2 cellular contexts compared by ENCODE assay signal in the genomic region with DNA sequence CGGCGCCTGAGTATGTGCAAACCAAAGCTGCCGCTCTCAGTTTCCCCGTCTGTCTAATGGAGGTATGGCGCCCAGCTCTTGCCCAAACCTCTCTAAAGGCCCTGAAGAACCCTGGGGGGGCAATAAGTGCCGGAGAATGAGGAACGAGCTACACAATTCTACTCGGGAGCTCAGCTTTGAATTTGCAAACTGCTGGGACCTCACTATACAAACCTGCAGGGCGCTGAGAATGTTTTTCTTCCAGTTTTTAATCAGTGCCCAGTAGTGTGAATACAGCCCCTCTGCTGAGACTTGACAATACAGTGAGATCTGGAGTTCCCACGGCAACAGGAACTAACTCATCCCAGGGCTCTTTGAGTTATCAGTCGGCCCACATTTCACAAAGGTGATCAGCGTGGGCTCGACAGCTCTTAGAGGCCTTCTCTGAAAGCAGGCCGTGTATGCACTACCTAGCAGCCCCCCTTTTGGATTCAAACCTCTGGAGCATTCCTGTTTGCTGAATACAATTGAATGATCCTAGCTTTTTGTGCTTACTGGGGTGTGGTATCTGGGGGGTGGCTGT.
A peak's percentile ranks its signal among the peaks of the same experiment; 100 is the strongest.
TF ChIP-seq lines count a peak whose summit lies in the region.

No MANE protein-coding gene starts in this region.

TF ChIP-seq in GM12878, 131 proteins besides CTCF, POLR2A, EP300 and RAD21:
- TF ChIP-seq, protein P1, sequence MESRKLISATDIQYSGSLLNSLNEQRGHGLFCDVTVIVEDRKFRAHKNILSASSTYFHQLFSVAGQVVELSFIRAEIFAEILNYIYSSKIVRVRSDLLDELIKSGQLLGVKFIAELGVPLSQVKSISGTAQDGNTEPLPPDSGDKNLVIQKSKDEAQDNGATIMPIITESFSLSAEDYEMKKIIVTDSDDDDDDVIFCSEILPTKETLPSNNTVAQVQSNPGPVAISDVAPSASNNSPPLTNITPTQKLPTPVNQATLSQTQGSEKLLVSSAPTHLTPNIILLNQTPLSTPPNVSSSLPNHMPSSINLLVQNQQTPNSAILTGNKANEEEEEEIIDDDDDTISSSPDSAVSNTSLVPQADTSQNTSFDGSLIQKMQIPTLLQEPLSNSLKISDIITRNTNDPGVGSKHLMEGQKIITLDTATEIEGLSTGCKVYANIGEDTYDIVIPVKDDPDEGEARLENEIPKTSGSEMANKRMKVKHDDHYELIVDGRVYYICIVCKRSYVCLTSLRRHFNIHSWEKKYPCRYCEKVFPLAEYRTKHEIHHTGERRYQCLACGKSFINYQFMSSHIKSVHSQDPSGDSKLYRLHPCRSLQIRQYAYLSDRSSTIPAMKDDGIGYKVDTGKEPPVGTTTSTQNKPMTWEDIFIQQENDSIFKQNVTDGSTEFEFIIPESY (IDR thresholded peaks at IDR 0.05), result no peak
- TF ChIP-seq NRF1 (conservative IDR thresholded peaks at IDR 0.05; ENCODE audit: low read depth, low read length) (no peak), SUPT20H (IDR thresholded peaks at IDR 0.05; ENCODE audit: borderline replicate concordance, control insufficient read depth, low read depth, low read length) (no peak), MXI1 (IDR thresholded peaks at IDR 0.05; ENCODE audit: low read depth, low read length) (no peak)

TF ChIP-seq in HepG2, 621 proteins besides CTCF, POLR2A, EP300 and RAD21:
- TF ChIP-seq MAFK (conservative IDR thresholded peaks at IDR 0.05 in 1 of 2, IDR thresholded peaks at IDR 0.05 in 1 of 2; ENCODE audit: low read length in 2 of 2), result no peak
- TF ChIP-seq ZNF446 (CRISPR knock-in tag; IDR thresholded peaks at IDR 0.05), result no peak
- TF ChIP-seq ZNF501 (CRISPR knock-in tag; IDR thresholded peaks at IDR 0.05), result peak; percentile 34; the same call in 1 of the 2 replicates
- TF ChIP-seq ZC3H13 (CRISPR knock-in tag; IDR thresholded peaks at IDR 0.05), result 0 out of 2 replicates have a peak, but pooled peaks have one; percentile 44
- TF ChIP-seq ZNF891 (CRISPR knock-in tag; IDR thresholded peaks at IDR 0.05), result no peak
- TF ChIP-seq, protein P2, sequence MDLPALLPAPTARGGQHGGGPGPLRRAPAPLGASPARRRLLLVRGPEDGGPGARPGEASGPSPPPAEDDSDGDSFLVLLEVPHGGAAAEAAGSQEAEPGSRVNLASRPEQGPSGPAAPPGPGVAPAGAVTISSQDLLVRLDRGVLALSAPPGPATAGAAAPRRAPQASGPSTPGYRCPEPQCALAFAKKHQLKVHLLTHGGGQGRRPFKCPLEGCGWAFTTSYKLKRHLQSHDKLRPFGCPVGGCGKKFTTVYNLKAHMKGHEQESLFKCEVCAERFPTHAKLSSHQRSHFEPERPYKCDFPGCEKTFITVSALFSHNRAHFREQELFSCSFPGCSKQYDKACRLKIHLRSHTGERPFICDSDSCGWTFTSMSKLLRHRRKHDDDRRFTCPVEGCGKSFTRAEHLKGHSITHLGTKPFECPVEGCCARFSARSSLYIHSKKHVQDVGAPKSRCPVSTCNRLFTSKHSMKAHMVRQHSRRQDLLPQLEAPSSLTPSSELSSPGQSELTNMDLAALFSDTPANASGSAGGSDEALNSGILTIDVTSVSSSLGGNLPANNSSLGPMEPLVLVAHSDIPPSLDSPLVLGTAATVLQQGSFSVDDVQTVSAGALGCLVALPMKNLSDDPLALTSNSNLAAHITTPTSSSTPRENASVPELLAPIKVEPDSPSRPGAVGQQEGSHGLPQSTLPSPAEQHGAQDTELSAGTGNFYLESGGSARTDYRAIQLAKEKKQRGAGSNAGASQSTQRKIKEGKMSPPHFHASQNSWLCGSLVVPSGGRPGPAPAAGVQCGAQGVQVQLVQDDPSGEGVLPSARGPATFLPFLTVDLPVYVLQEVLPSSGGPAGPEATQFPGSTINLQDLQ (CRISPR knock-in tag; IDR thresholded peaks at IDR 0.05), result no peak
- no peak for TF ChIP-seq ZNF234 (CRISPR knock-in tag; conservative IDR thresholded peaks at IDR 0.05)
- TF ChIP-seq, protein P3, sequence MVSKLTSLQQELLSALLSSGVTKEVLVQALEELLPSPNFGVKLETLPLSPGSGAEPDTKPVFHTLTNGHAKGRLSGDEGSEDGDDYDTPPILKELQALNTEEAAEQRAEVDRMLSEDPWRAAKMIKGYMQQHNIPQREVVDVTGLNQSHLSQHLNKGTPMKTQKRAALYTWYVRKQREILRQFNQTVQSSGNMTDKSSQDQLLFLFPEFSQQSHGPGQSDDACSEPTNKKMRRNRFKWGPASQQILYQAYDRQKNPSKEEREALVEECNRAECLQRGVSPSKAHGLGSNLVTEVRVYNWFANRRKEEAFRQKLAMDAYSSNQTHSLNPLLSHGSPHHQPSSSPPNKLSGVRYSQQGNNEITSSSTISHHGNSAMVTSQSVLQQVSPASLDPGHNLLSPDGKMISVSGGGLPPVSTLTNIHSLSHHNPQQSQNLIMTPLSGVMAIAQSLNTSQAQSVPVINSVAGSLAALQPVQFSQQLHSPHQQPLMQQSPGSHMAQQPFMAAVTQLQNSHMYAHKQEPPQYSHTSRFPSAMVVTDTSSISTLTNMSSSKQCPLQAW (CRISPR knock-in tag; IDR thresholded peaks at IDR 0.05), result 0 out of 2 replicates have a peak, but pooled peaks have one; percentile 26
- no peak for TF ChIP-seq NR2F1 (CRISPR knock-in tag; IDR thresholded peaks at IDR 0.05)
- TF ChIP-seq, protein P4, sequence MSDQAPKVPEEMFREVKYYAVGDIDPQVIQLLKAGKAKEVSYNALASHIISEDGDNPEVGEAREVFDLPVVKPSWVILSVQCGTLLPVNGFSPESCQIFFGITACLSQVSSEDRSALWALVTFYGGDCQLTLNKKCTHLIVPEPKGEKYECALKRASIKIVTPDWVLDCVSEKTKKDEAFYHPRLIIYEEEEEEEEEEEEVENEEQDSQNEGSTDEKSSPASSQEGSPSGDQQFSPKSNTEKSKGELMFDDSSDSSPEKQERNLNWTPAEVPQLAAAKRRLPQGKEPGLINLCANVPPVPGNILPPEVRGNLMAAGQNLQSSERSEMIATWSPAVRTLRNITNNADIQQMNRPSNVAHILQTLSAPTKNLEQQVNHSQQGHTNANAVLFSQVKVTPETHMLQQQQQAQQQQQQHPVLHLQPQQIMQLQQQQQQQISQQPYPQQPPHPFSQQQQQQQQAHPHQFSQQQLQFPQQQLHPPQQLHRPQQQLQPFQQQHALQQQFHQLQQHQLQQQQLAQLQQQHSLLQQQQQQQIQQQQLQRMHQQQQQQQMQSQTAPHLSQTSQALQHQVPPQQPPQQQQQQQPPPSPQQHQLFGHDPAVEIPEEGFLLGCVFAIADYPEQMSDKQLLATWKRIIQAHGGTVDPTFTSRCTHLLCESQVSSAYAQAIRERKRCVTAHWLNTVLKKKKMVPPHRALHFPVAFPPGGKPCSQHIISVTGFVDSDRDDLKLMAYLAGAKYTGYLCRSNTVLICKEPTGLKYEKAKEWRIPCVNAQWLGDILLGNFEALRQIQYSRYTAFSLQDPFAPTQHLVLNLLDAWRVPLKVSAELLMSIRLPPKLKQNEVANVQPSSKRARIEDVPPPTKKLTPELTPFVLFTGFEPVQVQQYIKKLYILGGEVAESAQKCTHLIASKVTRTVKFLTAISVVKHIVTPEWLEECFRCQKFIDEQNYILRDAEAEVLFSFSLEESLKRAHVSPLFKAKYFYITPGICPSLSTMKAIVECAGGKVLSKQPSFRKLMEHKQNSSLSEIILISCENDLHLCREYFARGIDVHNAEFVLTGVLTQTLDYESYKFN (CRISPR knock-in tag; conservative IDR thresholded peaks at IDR 0.05), result no peak
- no peak for TF ChIP-seq ZBTB3 (CRISPR knock-in tag; IDR thresholded peaks at IDR 0.05; ENCODE audit: borderline replicate concordance, low read depth)
- TF ChIP-seq ZNF629 (CRISPR knock-in tag; conservative IDR thresholded peaks at IDR 0.05), result peak; percentile 49; the same call in 1 of the 2 replicates
- 0 out of 2 replicates have a peak, but pooled peaks have one; percentile 33 for TF ChIP-seq RFX3 (CRISPR knock-in tag; IDR thresholded peaks at IDR 0.05)
